Comparison of ENCODE assay signal across 10 cellular contexts in the genomic region with DNA sequence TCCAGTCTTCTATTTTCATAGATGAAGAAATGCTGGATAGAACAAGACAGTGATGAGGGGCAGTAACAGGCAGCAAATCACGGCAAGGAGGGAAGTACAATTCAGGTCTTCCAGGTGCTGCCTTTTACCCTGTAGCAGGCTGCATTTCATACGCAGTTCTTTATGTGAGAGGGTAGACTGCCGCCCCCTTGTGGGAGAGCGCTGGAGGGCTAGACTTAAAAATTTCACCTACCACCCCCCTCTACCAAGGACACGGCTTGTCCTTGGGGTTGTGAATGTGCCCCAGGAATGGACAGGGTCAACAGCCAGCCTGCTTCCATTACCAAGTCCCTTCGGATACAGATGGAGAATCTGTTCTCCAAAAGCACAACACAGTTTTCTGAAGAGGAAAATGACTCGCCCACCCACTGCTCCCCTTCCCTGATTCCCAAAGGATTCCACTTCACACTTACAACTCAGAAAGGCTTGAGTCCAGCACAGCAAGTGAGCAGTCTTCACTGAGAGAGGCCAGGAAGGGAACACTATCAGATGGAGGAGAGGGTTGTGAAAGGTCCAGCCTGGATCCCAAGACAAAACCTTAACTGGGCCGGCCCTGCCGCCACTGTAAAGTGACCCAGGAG. TPM values are rescaled to one million over a fixed set of nuclear protein-coding genes. Genes with fewer than 3 reads are reported as not detected.
DNase-seq lines count a peak whose midpoint lies in the region; ATAC-seq and TF ChIP-seq lines count a peak whose summit lies in the region.
"Had no signal": no experiment of that assay in that cellular context is flagged by ENCODE, and none has a peak within 500 bp of the region (broad histone marks: within the 10 kb centered on the region; RNA-seq: fewer than 3 reads in every experiment).

No MANE protein-coding gene starts in this region.

- H3K27me3 Mint-ChIP-seq in glutamatergic neuron (ENCODE audit: unreplicated experiment) = peaks cover 2% of the 10 kb centered on the region

- no peak overlapping the region for H3K4me3 Mint-ChIP-seq in glutamatergic neuron (ENCODE audit: unreplicated experiment)

- no peaks in the 10 kb centered on the region for H3K9me3 Mint-ChIP-seq in glutamatergic neuron (ENCODE audit: unreplicated experiment)

- TF ChIP-seq CTCF in GM06990 (IDR thresholded peaks at IDR 0.05; ENCODE audit: insufficient read depth, low read length, poor library complexity, severe bottlenecking) (peak; percentile 82), glutamatergic neuron (IDR thresholded peaks at IDR 0.05; ENCODE audit: partially characterized antibody, unreplicated experiment) (peak; percentile 62)

- DNase-seq in GM06990 (ENCODE audit: extremely low read depth, insufficient read length) = no peak
- DNase-seq in NCI-H460 (ENCODE audit: extremely low read depth, low read depth) = peak; percentile 2
- peak; percentile 49 for DNase-seq in activated T-cell treated with anti-CD3 and anti-CD28 coated beads for 48 hours (ENCODE audit: low read depth)
- peak; percentile 66 for DNase-seq in glutamatergic neuron
- DNase-seq in stimulated activated CD4-positive, alpha-beta T cell treated with anti-CD3 and anti-CD28 coated beads, TNF-alpha, amount 100 ng/mL, for 1 hour (ENCODE audit: low read depth in 3 of 3, low spot score in 1 of 3) = peak; percentile 24 to 47 (median 27)
- DNase-seq in NCI-H1105 (lab: John Stamatoyannopoulos, UW) = no peak
- DNase-seq in foreskin melanocyte = no peak

- no peaks in the 10 kb centered on the region for H3K36me3 Mint-ChIP-seq in glutamatergic neuron (ENCODE audit: unreplicated experiment)

- no peak overlapping the region for H3K4me3 ChIP-seq in GM06990 (replicated peaks; ENCODE audit: low read depth, low read length)
- H3K4me3 ChIP-seq: SK-N-MC, thyroid gland had no signal

- ATAC-seq in HG02798 (IDR thresholded peaks at IDR 0.05; ENCODE audit: poor library complexity, unreplicated experiment) = no peak

- no peaks in the 10 kb centered on the region for H3K27me3 ChIP-seq in GM06990 (replicated peaks; ENCODE audit: control insufficient read depth, insufficient read depth, low read length)
- H3K27me3 ChIP-seq: thyroid gland had no signal

- H3K27ac Mint-ChIP-seq in glutamatergic neuron (ENCODE audit: unreplicated experiment) = no peak overlapping the region

- peaks cover 25% of the 10 kb centered on the region for H3K36me3 ChIP-seq in GM06990 (ENCODE audit: control insufficient read depth, insufficient read depth, low read length)

- H3K4me1 Mint-ChIP-seq in glutamatergic neuron (ENCODE audit: low read depth, unreplicated experiment) = no peaks in the 10 kb centered on the region

RNA-seq across cellular contexts. Expression of a gene that starts 7.4 kb away (rescaled TPM):
- total RNA-seq in NCI-H460 (2014; rRNA removed; shearing (Covaris generic)) = 19.9 and 21.8 TPM in 2 replicates
- 55.0 and 73.9 TPM in 2 replicates for polyA plus RNA-seq in NCI-H460 (2014; cell fraction: nucleus; rRNA removed)
- 39.6 TPM for total RNA-seq in glutamatergic neuron (ENCODE audit: unreplicated experiment)

RNA-seq across cellular contexts. Expression of a gene that starts 7.6 kb away (rescaled TPM):
- 321 and 361 TPM in 2 replicates for total RNA-seq in NCI-H460 (2014; rRNA removed; shearing (Covaris generic))
- 124 and 137 TPM in 2 replicates for polyA plus RNA-seq in NCI-H460 (2014; cell fraction: nucleus; rRNA removed)
- 272 TPM for total RNA-seq in glutamatergic neuron (ENCODE audit: unreplicated experiment)

RNA-seq across cellular contexts. Expression of a gene that starts 14.1 kb away (rescaled TPM):
- total RNA-seq in NCI-H460 (2014; rRNA removed; shearing (Covaris generic)) = 0.87 and 2.0 TPM in 2 replicates
- polyA plus RNA-seq in NCI-H460 (2014; cell fraction: nucleus; rRNA removed) = 0.48 and 1.9 TPM in 2 replicates
- total RNA-seq in glutamatergic neuron (ENCODE audit: unreplicated experiment) = 2.5 TPM

RNA-seq across cellular contexts. Expression of a gene that starts 32.1 kb away (rescaled TPM):
- total RNA-seq in NCI-H460 (2014; rRNA removed; shearing (Covaris generic)) = 0.30 TPM in 1 of 2 replicates, not detected in the other
- 3.0 TPM in 1 of 2 replicates, not detected in the other for polyA plus RNA-seq in NCI-H460 (2014; cell fraction: nucleus; rRNA removed)
- 1.1 TPM for total RNA-seq in glutamatergic neuron (ENCODE audit: unreplicated experiment)

Comparison
In these comparisons a context has a peak if more than half of its experiments do, and no peak if none do; other contexts are left out.
1. DNase-seq: peak in NCI-H460 (single experiment), activated T-cell treated with anti-CD3 and anti-CD28 coated beads for 48 hours (single experiment), glutamatergic neuron (single experiment) and stimulated activated CD4-positive, alpha-beta T cell treated with anti-CD3 and anti-CD28 coated beads, TNF-alpha, amount 100 ng/mL, for 1 hour (3 of 3); none in GM06990 (single experiment), NCI-H1105 (single experiment) and foreskin melanocyte (single experiment).